Comparison of ENCODE assay signal across 8 cellular contexts in genomic region chr1:235866207-235866912, GRCh38. TPM values are rescaled to one million over a fixed set of nuclear protein-coding genes. Genes with fewer than 3 reads are reported as not detected.
DNase-seq lines count a peak whose midpoint lies in the region; ATAC-seq and TF ChIP-seq lines count a peak whose summit lies in the region.

Gene LYST, minus strand, starts transcription at chr1:235866906. Its CDS starts 36,489 bp downstream, at chr1:235830417.

- peak within 1 kb of the TSS; percentile 90 for H3K4me2 ChIP-seq in BLaER1
- H3K4me2 ChIP-seq in fibroblast of lung (ENCODE audit: extremely low read depth, insufficient read depth, low read length) = peak within 1 kb of the TSS; percentile 94

- ATAC-seq in GM18909 (IDR thresholded peaks at IDR 0.05; ENCODE audit: poor library complexity, unreplicated experiment) (peak; percentile 57), HG03159 (IDR thresholded peaks at IDR 0.05; ENCODE audit: unreplicated experiment) (peak; percentile 43), thoracic aorta (ENCODE audit: insufficient number of reproducible peaks, low FRiP score, low read depth) (peak; percentile 13)
- ATAC-seq in naive thymus-derived CD8-positive, alpha-beta T cell = peak; percentile 24 to 62

- H3K79me2 ChIP-seq in fibroblast of lung (ENCODE audit: control insufficient read depth, insufficient read depth, low read length) = peaks cover 17% of the 10 kb centered on the region

- H3K27ac ChIP-seq in BLaER1 (peak within 1 kb of the TSS; percentile 68), fibroblast of lung (ENCODE audit: insufficient read depth, low read length) (peak within 1 kb of the TSS; percentile 90), thoracic aorta (peak within 1 kb of the TSS; percentile 86 to 96)

- H3K36me3 ChIP-seq in BLaER1 (no peaks in the 10 kb centered on the region), NT2/D1 (ENCODE audit: insufficient read depth, insufficient read length, low read length) (no peaks in the 10 kb centered on the region), fibroblast of lung (ENCODE audit: control insufficient read depth, insufficient read depth, low read length) (no peaks in the 10 kb centered on the region), thoracic aorta (no peaks in the 10 kb centered on the region)

- H3K9ac ChIP-seq in BLaER1 = peak within 1 kb of the TSS; percentile 82
- H3K9ac ChIP-seq in NT2/D1 (ENCODE audit: insufficient read length, low read depth) = peak within 1 kb of the TSS; percentile 69
- peak within 1 kb of the TSS; percentile 90 for H3K9ac ChIP-seq in fibroblast of lung (ENCODE audit: insufficient read depth, low read length)

- H4K20me1 ChIP-seq in BLaER1 = peaks cover 34% of the 10 kb centered on the region; the same call in 1 of the 2 replicates
- no peaks in the 10 kb centered on the region for H4K20me1 ChIP-seq in fibroblast of lung (ENCODE audit: control insufficient read depth, extremely low read depth, insufficient read depth, low read length)

- TF ChIP-seq CTCF in fibroblast of lung (conservative IDR thresholded peaks at IDR 0.05 in 1 of 2, IDR thresholded peaks at IDR 0.05 in 1 of 2; ENCODE audit: low read depth in 1 of 2, low read length in 2 of 2) (peak in 1 of 2 donors; percentile 54), thoracic aorta (IDR thresholded peaks at IDR 0.05) (no peak)

- DNase-seq in NT2/D1 (ENCODE audit: low read depth, low spot score) (no peak), fibroblast of lung (ENCODE audit: low read depth in 2 of 2) (peak; percentile 32 to 49), thoracic aorta (ENCODE audit: low spot score) (no peak)
- DNase-seq in activated T-cell treated with anti-CD3 and anti-CD28 coated beads, Interleukin-2, amount 50 U/mL, for 48 hours = peak; percentile 71 to 74
- DNase-seq in naive thymus-derived CD8-positive, alpha-beta T cell = peak in 7 of 10 donors; percentile 34 to 73 (median 56)

- H3K27me3 Mint-ChIP-seq in naive thymus-derived CD8-positive, alpha-beta T cell = no peaks in the 10 kb centered on the region

- POLR2A ChIA-PET in naive thymus-derived CD8-positive, alpha-beta T cell (lab: Charles Lee) = interaction anchor here (0.7 to 5.0 kb wide), 11 partner anchors 8 to 362 kb away, joined by 3 to 42 read pairs (median 7); partner anchors contain the start of gene B3GALNT2

- H3K27ac Mint-ChIP-seq in naive thymus-derived CD8-positive, alpha-beta T cell = peak within 1 kb of the TSS; percentile 94 to 100 (median 99)

- H3K4me3 ChIP-seq in BLaER1 (peak within 1 kb of the TSS; percentile 95), NT2/D1 (ENCODE audit: insufficient read length, low read depth) (peak within 1 kb of the TSS; percentile 67), fibroblast of lung (replicated peaks in 1 of 4; ENCODE audit: control extremely low read depth in 1 of 4, insufficient read depth in 1 of 4, low read depth in 3 of 4, low read length in 4 of 4) (peak within 1 kb of the TSS; percentile 86 to 91 (median 88)), thoracic aorta (peak within 1 kb of the TSS; percentile 93)

- no peaks in the 10 kb centered on the region for H3K9me3 Mint-ChIP-seq in naive thymus-derived CD8-positive, alpha-beta T cell

- H3K27me3 ChIP-seq in BLaER1 (no peaks in the 10 kb centered on the region; the same call in 1 of the 2 replicates), NT2/D1 (ENCODE audit: insufficient read depth, insufficient read length) (peaks cover 27% of the 10 kb centered on the region), fibroblast of lung (ENCODE audit: control insufficient read depth, insufficient read depth, low read length) (no peaks in the 10 kb centered on the region), thoracic aorta (replicated peaks; ENCODE audit: insufficient read depth) (no peaks in the 10 kb centered on the region)

- peaks cover 21 to 66% (median 55%) of the 10 kb centered on the region in 4 donors for H3K4me1 Mint-ChIP-seq in naive thymus-derived CD8-positive, alpha-beta T cell

- H2AFZ ChIP-seq in fibroblast of lung (ENCODE audit: low read length) = peak within 1 kb of the TSS; percentile 96

- H3K4me1 ChIP-seq in BLaER1 (peaks cover 28% of the 10 kb centered on the region), NT2/D1 (ENCODE audit: insufficient read depth, insufficient read length) (no peaks in the 10 kb centered on the region), fibroblast of lung (ENCODE audit: control insufficient read depth, extremely low read depth, insufficient read depth, low read length) (peaks cover 7% of the 10 kb centered on the region), thoracic aorta (ENCODE audit: control insufficient read depth in 1 of 2, low read depth in 2 of 2) (peaks cover 13 to 36% of the 10 kb centered on the region in 2 donors)

- no peaks in the 10 kb centered on the region for H3K36me3 Mint-ChIP-seq in naive thymus-derived CD8-positive, alpha-beta T cell

- no peaks in the 10 kb centered on the region for H3K9me3 ChIP-seq in BLaER1
- H3K9me3 ChIP-seq in NT2/D1 (ENCODE audit: insufficient read depth, low read length) = no peaks in the 10 kb centered on the region
- H3K9me3 ChIP-seq in fibroblast of lung (ENCODE audit: control insufficient read depth, insufficient read depth, low read depth, low read length) = no peaks in the 10 kb centered on the region
- H3K9me3 ChIP-seq in thoracic aorta = no peaks in the 10 kb centered on the region

- peak within 1 kb of the TSS; percentile 94 to 99 (median 97) for H3K4me3 Mint-ChIP-seq in naive thymus-derived CD8-positive, alpha-beta T cell

RNA-seq across cellular contexts. Expression of gene LYST, which starts in this region (rescaled TPM):
- 38.0 and 50.2 TPM in 2 replicates for total RNA-seq in fibroblast of lung
- polyA plus RNA-seq in fibroblast of lung = 6.1 and 7.5 TPM in 2 replicates
- polyA plus RNA-seq in fibroblast of lung (2012) = 4.0 and 5.7 TPM in 2 replicates
- polyA minus RNA-seq in fibroblast of lung (ENCODE audit: low replicate concordance) = 5.1 and 6.4 TPM in 2 replicates
- 10 to 100 TPM; 23.0 to 27.2 TPM for total RNA-seq in naive thymus-derived CD8-positive, alpha-beta T cell
- polyA plus RNA-seq in naive thymus-derived CD8-positive, alpha-beta T cell = 10 to 100 TPM in 1 of 3 donors, 1 to 10 TPM in 2; 6.4 to 10.9 (median 6.6) TPM
- 10 to 100 TPM; 32.5 to 32.8 TPM for total RNA-seq in thoracic aorta

Comparison
In these comparisons a context has a peak if more than half of its experiments do, and no peak if none do; other contexts are left out.
1. DNase-seq: peak in activated T-cell treated with anti-CD3 and anti-CD28 coated beads, Interleukin-2, amount 50 U/mL, for 48 hours (2 of 2), fibroblast of lung (2 of 2) and naive thymus-derived CD8-positive, alpha-beta T cell (7 of 10); none in NT2/D1 (single experiment) and thoracic aorta (single experiment).
2. Peak in every context shown above with its lines, with median percentiles within 50 percentile points of each other: H3K27ac ChIP-seq, H3K4me3 ChIP-seq, H3K9ac ChIP-seq and ATAC-seq.